22 cellular contexts compared by ENCODE assay signal in genomic region chr1:156525856-156526479, GRCh38. TPM values are rescaled to one million over a fixed set of nuclear protein-coding genes. Genes with fewer than 3 reads are reported as not detected.
DNase-seq lines count a peak whose midpoint lies in the region; ATAC-seq, FAIRE-seq and TF ChIP-seq lines count a peak whose summit lies in the region.
"Had no signal": no experiment of that assay in that cellular context is flagged by ENCODE, and none has a peak within 500 bp of the region (broad histone marks: within the 10 kb centered on the region; RNA-seq: fewer than 3 reads in every experiment).

No MANE protein-coding gene starts in this region.

- H3K27ac ChIP-seq in small intestine (ENCODE audit: low read depth in 1 of 2, low read length in 1 of 2), result peak overlapping the region in 1 of 2 donors; percentile 62
- H3K27ac ChIP-seq: esophagus muscularis mucosa, vagina had no signal

- TF ChIP-seq CTCF in glutamatergic neuron (IDR thresholded peaks at IDR 0.05; ENCODE audit: partially characterized antibody, unreplicated experiment) (no peak), omental fat pad (IDR thresholded peaks at IDR 0.05) (no peak)

- no peak for FAIRE-seq in small intestine (lab: Jason Lieb, UNC)
- FAIRE-seq: GM12892, TTC549 had no signal

- H3K4me3 ChIP-seq in H7 (ENCODE audit: insufficient read depth, low read depth, low read length), result no peak overlapping the region
- H3K4me3 ChIP-seq in small intestine (ENCODE audit: low read depth in 1 of 2, low read length in 2 of 2), result no peak overlapping the region
- H3K4me3 ChIP-seq: esophagus muscularis mucosa, vagina had no signal

- no peaks in the 10 kb centered on the region for H3K36me3 Mint-ChIP-seq in T-helper 17 cell (ENCODE audit: low read depth)
- H3K36me3 Mint-ChIP-seq in glutamatergic neuron (ENCODE audit: unreplicated experiment), result no peaks in the 10 kb centered on the region
- H3K36me3 Mint-ChIP-seq: activated naive CD4-positive, alpha-beta T cell treated with anti-CD3 and anti-CD28 coated beads, Interleukin-2, amount 50 U/mL, for 24 hours had no signal

- DNase-seq in H7, result peak; percentile 71
- no peak for DNase-seq in T-helper 17 cell
- DNase-seq in glutamatergic neuron, result no peak
- peak; percentile 85 for DNase-seq in small intestine
- DNase-seq in activated CD4-positive, CD25-positive, alpha-beta regulatory T cell (lab: John Stamatoyannopoulos, UW), result no peak
- no peak for DNase-seq in GOT3 (lab: John Stamatoyannopoulos, UW)
- DNase-seq in omental fat pad (ENCODE audit: low spot score), result no peak
- DNase-seq: activated T-cell treated with anti-CD3 and anti-CD28 coated beads, Interleukin-2, amount 50 U/mL, for 1 hour; BE2C; DMS 273 treated with DMSO at 0.1 percent for 48 hours; Karpas-422; naive thymus-derived CD4-positive, alpha-beta T cell; NCI-H2171; SK-N-SH had no signal

- ATAC-seq in T-helper 17 cell (no peak), omental fat pad (ENCODE audit: low FRiP score) (no peak)

- WGBS in small intestine, 3 donors, result 61 to 74% (median 62%) methylated on average over 2 of the region's 2 CpGs

- peaks cover 0 to 6% of the 10 kb centered on the region in 2 donors for H3K4me1 ChIP-seq in small intestine (ENCODE audit: control insufficient read depth in 2 of 2, insufficient read depth in 1 of 2, low read depth in 1 of 2, low read length in 1 of 2)
- H3K4me1 ChIP-seq: vagina had no signal

- H3K27ac Mint-ChIP-seq in T-helper 17 cell (peak overlapping the region; percentile 67), glutamatergic neuron (ENCODE audit: unreplicated experiment) (peak overlapping the region; percentile 33)
- H3K27ac Mint-ChIP-seq: activated naive CD4-positive, alpha-beta T cell treated with anti-CD3 and anti-CD28 coated beads, Interleukin-2, amount 50 U/mL, for 24 hours had no signal

- H3K4me1 Mint-ChIP-seq in T-helper 17 cell (peaks cover 30% of the 10 kb centered on the region), glutamatergic neuron (ENCODE audit: low read depth, unreplicated experiment) (peaks cover 30% of the 10 kb centered on the region)

- H3K27me3 ChIP-seq in H7 (ENCODE audit: control insufficient read depth, insufficient read depth, low read length) (no peaks in the 10 kb centered on the region), small intestine (ENCODE audit: control insufficient read depth in 2 of 2, insufficient read depth in 2 of 2, low read length in 2 of 2) (no peaks in the 10 kb centered on the region)
- H3K27me3 ChIP-seq: BE2C, esophagus muscularis mucosa, vagina had no signal

- H3K36me3 ChIP-seq in H7 (replicated peaks; ENCODE audit: control insufficient read depth, insufficient read depth, low read length) (peaks cover 16% of the 10 kb centered on the region), small intestine (ENCODE audit: control insufficient read depth in 2 of 2, insufficient read depth in 2 of 2, low read length in 2 of 2) (no peaks in the 10 kb centered on the region)
- H3K36me3 ChIP-seq: esophagus muscularis mucosa, vagina had no signal

- H3K27me3 Mint-ChIP-seq in T-helper 17 cell, result peaks cover 5% of the 10 kb centered on the region
- no peaks in the 10 kb centered on the region for H3K27me3 Mint-ChIP-seq in glutamatergic neuron (ENCODE audit: unreplicated experiment)
- H3K27me3 Mint-ChIP-seq: activated naive CD4-positive, alpha-beta T cell treated with anti-CD3 and anti-CD28 coated beads, Interleukin-2, amount 50 U/mL, for 24 hours; naive thymus-derived CD4-positive, alpha-beta T cell had no signal

- H3K9me3 ChIP-seq in T-helper 17 cell (ENCODE audit: control insufficient read depth, low read length, poor library complexity, severe bottlenecking) (no peaks in the 10 kb centered on the region), small intestine (ENCODE audit: control insufficient read depth, low read depth) (no peaks in the 10 kb centered on the region)
- H3K9me3 ChIP-seq: BE2C, esophagus muscularis mucosa, SK-N-SH, vagina had no signal

- peaks cover 3% of the 10 kb centered on the region for H3K9me3 Mint-ChIP-seq in glutamatergic neuron (ENCODE audit: unreplicated experiment)
- H3K9me3 Mint-ChIP-seq: activated naive CD4-positive, alpha-beta T cell treated with anti-CD3 and anti-CD28 coated beads, Interleukin-2, amount 50 U/mL, for 24 hours; naive thymus-derived CD4-positive, alpha-beta T cell had no signal

- H3K4me3 Mint-ChIP-seq in T-helper 17 cell (no peak overlapping the region), glutamatergic neuron (ENCODE audit: unreplicated experiment) (no peak overlapping the region)

RNA-seq across cellular contexts. Expression of gene MEF2D, which starts 25.4 kb away (rescaled TPM):
- total RNA-seq in H7 (2014; rRNA removed; shearing (Covaris generic)), result 14.2 TPM in 2 replicates
- total RNA-seq in T-helper 17 cell (100 to 1,000 TPM; 142 to 157 TPM), glutamatergic neuron (ENCODE audit: unreplicated experiment) (50.0 TPM), omental fat pad (10 to 100 TPM; 22.8 to 33.8 (median 28.1) TPM)
- 10 to 100 TPM in 1 of 3 donors, 1 to 10 TPM in 2; 5.8 to 16.8 (median 9.2) TPM for polyA plus RNA-seq in small intestine

RNA-seq across cellular contexts. Expression of gene IQGAP3, which starts 46.4 kb away (rescaled TPM):
- 35.6 and 36.8 TPM in 2 replicates for total RNA-seq in H7 (2014; rRNA removed; shearing (Covaris generic))
- total RNA-seq in T-helper 17 cell (not detected), glutamatergic neuron (ENCODE audit: unreplicated experiment) (6.1 TPM), omental fat pad (1 to 10 TPM in 1 of 4 donors, under 1 TPM in 3; 0.16 to 4.2 (median 0.23) TPM)
- polyA plus RNA-seq in small intestine, result 10 to 100 TPM in 1 of 3 donors, under 1 TPM in 2; 0.54 to 13.8 (median 0.89) TPM
- polyA plus RNA-seq: naive thymus-derived CD4-positive, alpha-beta T cell had no signal

RNA-seq across cellular contexts. Expression of gene TTC24, which starts 53.6 kb away (rescaled TPM):
- total RNA-seq in H7 (2014; rRNA removed; shearing (Covaris generic)), result 0.52 TPM in 1 of 2 replicates, not detected in the other
- total RNA-seq in T-helper 17 cell (under 1 TPM in 1 of 2 donors, not detected in 1; 0.94 TPM), glutamatergic neuron (ENCODE audit: unreplicated experiment) (not detected), omental fat pad (not detected)
- under 1 TPM in 1 of 3 donors, not detected in 2; 0.19 TPM for polyA plus RNA-seq in small intestine
- total RNA-seq: dermis microvascular lymphatic vessel endothelial cell, esophagus muscularis mucosa, lung microvascular endothelial cell, subcutaneous adipose tissue, vagina had no signal
- polyA plus RNA-seq: SK-N-SH had no signal

Comparison
In these comparisons a context has a peak if more than half of its experiments do, and no peak if none do; other contexts are left out.
1. DNase-seq: peak in H7 (single experiment) and small intestine (single experiment); none in T-helper 17 cell (0 of 3), glutamatergic neuron (single experiment), activated CD4-positive, CD25-positive, alpha-beta regulatory T cell (0 of 4), GOT3 (single experiment) and omental fat pad (single experiment).